ENCODE assay signal across 10 cellular contexts in the genomic region with DNA sequence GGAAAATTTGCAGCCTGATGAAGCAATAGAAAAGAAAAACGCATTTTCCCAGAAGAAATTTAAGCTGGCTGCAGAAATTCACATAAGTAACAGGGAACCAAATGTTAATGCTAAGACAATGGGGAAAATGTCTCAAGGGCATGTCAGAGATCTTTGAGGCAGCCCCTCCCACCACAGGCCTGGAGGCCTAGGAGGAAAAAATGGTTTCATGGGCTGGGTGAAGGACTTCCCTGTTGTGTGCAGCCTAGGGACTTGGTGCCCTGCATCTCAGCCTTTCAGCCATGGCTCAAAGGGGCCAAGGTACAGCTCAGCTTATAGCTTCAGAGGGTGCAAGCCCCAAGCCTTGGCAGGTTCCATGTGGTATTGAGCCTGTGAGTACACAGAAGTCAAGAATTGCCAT.
"Had no signal": no experiment of that assay in that cellular context is flagged by ENCODE, and none has a peak within 500 bp of the region (broad histone marks: within the 10 kb centered on the region; RNA-seq: fewer than 3 reads in every experiment).

No MANE protein-coding gene starts in this region.

- H3K27ac ChIP-seq: HL-60, KMS-11 had no signal

- H3K4me1 Mint-ChIP-seq: H9 had no signal

- FAIRE-seq: H54 had no signal

- H3K4me3 Mint-ChIP-seq: H9, HFFc6 had no signal

- H3K9ac ChIP-seq: KMS-11 had no signal

- H3K4me2 ChIP-seq: KMS-11 had no signal

- H3K27ac Mint-ChIP-seq: H9, HFFc6 had no signal

- DNase-seq: GOT3, H9, HCEC 1CT, HFFc6, IMR-90, Karpas-422, KBM-7 had no signal
